Comparison of ENCODE assay signal across 8 cellular contexts in genomic region chr18:24761765-24762164, GRCh38.
"Had no signal": no experiment of that assay in that cellular context is flagged by ENCODE, and none has a peak within 500 bp of the region (broad histone marks: within the 10 kb centered on the region; RNA-seq: fewer than 3 reads in every experiment).

No MANE protein-coding gene starts in this region.

- H3K36me3 ChIP-seq: HAP-1 had no signal

- ATAC-seq: HCT116, K562 had no signal

- H3K27ac ChIP-seq: GM23248 had no signal

- DNase-seq: GOT3, H7, KG1 had no signal

- H2AFZ ChIP-seq: GM23248 had no signal

- H3K4me3 ChIP-seq: GM23248, HAP-1, K562 had no signal

- H3K9ac ChIP-seq: GM23248 had no signal

- FAIRE-seq: HTR-8/SVneo, K562 had no signal

- H3K4me1 ChIP-seq: HAP-1 had no signal

- H3K9me3 ChIP-seq: HAP-1 had no signal
